1 cellular context compared by ENCODE assay signal in the genomic region with DNA sequence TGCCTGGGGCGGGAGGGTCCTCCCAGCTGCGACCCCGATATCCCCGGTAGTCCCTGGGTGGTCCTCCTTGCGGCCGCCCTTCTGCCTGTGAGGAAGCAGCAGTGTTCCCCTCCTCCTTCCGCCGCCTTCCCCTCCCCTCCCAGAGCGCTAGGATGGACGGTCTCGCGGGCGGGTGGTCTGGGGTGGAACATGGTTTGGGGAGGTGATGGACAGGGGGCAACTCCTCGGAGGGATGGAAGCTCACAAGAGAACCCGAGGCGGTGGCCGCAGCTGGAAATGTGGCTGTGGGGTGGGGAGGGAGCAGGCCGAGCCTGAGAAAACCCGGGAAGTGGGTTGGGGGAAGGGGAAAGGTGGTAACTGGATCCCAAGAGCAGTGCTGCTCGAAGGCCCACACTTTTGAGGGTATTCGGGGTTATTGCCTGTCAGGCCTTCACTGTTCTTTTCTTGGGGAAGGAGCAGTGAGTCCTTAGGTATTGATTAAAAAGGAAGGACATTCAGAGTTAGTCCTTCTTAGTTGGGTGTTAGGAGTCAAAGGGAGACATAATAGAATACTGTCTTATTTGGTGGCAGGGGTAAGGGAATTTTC.
TF ChIP-seq lines count a peak whose summit lies in the region.

No MANE protein-coding gene starts in this region.

TF ChIP-seq in HepG2, 621 proteins besides CTCF, POLR2A, EP300 and RAD21 (continued from another document and continues in another):
- TF ChIP-seq, protein P1, sequence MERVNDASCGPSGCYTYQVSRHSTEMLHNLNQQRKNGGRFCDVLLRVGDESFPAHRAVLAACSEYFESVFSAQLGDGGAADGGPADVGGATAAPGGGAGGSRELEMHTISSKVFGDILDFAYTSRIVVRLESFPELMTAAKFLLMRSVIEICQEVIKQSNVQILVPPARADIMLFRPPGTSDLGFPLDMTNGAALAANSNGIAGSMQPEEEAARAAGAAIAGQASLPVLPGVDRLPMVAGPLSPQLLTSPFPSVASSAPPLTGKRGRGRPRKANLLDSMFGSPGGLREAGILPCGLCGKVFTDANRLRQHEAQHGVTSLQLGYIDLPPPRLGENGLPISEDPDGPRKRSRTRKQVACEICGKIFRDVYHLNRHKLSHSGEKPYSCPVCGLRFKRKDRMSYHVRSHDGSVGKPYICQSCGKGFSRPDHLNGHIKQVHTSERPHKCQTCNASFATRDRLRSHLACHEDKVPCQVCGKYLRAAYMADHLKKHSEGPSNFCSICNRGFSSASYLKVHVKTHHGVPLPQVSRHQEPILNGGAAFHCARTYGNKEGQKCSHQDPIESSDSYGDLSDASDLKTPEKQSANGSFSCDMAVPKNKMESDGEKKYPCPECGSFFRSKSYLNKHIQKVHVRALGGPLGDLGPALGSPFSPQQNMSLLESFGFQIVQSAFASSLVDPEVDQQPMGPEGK (CRISPR knock-in tag; IDR thresholded peaks at IDR 0.05), result no peak
- TF ChIP-seq RARA (CRISPR knock-in tag; IDR thresholded peaks at IDR 0.05), result no peak
- TF ChIP-seq, protein P2, sequence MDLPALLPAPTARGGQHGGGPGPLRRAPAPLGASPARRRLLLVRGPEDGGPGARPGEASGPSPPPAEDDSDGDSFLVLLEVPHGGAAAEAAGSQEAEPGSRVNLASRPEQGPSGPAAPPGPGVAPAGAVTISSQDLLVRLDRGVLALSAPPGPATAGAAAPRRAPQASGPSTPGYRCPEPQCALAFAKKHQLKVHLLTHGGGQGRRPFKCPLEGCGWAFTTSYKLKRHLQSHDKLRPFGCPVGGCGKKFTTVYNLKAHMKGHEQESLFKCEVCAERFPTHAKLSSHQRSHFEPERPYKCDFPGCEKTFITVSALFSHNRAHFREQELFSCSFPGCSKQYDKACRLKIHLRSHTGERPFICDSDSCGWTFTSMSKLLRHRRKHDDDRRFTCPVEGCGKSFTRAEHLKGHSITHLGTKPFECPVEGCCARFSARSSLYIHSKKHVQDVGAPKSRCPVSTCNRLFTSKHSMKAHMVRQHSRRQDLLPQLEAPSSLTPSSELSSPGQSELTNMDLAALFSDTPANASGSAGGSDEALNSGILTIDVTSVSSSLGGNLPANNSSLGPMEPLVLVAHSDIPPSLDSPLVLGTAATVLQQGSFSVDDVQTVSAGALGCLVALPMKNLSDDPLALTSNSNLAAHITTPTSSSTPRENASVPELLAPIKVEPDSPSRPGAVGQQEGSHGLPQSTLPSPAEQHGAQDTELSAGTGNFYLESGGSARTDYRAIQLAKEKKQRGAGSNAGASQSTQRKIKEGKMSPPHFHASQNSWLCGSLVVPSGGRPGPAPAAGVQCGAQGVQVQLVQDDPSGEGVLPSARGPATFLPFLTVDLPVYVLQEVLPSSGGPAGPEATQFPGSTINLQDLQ (CRISPR knock-in tag; IDR thresholded peaks at IDR 0.05), result no peak
- TF ChIP-seq HOXA5 (CRISPR knock-in tag; IDR thresholded peaks at IDR 0.05), result no peak
- no peak for TF ChIP-seq MATR3 (CRISPR knock-in tag; IDR thresholded peaks at IDR 0.05)
- TF ChIP-seq ZNF672 (CRISPR knock-in tag; IDR thresholded peaks at IDR 0.05), result 0 out of 2 replicates have a peak, but pooled peaks have one; percentile 10
- no peak for TF ChIP-seq U2AF1 (optimal IDR thresholded peaks at IDR 0.05; ENCODE audit: low read depth, low read length)
- TF ChIP-seq KAT2B (IDR thresholded peaks at IDR 0.05; ENCODE audit: borderline replicate concordance, low read depth, low read length), result no peak
- TF ChIP-seq, protein P3, sequence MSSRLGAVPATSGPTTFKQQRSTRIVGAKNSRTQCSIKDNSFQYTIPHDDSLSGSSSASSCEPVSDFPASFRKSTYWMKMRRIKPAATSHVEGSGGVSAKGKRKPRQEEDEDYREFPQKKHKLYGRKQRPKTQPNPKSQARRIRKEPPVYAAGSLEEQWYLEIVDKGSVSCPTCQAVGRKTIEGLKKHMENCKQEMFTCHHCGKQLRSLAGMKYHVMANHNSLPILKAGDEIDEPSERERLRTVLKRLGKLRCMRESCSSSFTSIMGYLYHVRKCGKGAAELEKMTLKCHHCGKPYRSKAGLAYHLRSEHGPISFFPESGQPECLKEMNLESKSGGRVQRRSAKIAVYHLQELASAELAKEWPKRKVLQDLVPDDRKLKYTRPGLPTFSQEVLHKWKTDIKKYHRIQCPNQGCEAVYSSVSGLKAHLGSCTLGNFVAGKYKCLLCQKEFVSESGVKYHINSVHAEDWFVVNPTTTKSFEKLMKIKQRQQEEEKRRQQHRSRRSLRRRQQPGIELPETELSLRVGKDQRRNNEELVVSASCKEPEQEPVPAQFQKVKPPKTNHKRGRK (CRISPR knock-in tag; IDR thresholded peaks at IDR 0.05), result no peak
- no peak for TF ChIP-seq ZNF350 (CRISPR knock-in tag; IDR thresholded peaks at IDR 0.05; ENCODE audit: borderline replicate concordance, low read depth)
- TF ChIP-seq, protein P4, sequence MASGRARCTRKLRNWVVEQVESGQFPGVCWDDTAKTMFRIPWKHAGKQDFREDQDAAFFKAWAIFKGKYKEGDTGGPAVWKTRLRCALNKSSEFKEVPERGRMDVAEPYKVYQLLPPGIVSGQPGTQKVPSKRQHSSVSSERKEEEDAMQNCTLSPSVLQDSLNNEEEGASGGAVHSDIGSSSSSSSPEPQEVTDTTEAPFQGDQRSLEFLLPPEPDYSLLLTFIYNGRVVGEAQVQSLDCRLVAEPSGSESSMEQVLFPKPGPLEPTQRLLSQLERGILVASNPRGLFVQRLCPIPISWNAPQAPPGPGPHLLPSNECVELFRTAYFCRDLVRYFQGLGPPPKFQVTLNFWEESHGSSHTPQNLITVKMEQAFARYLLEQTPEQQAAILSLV (CRISPR knock-in tag; IDR thresholded peaks at IDR 0.05; ENCODE audit: borderline replicate concordance), result no peak
- TF ChIP-seq ZSCAN12 (CRISPR knock-in tag; IDR thresholded peaks at IDR 0.05), result no peak
- no peak for TF ChIP-seq SPEN (CRISPR knock-in tag; IDR thresholded peaks at IDR 0.05; ENCODE audit: low read depth)
- no peak for TF ChIP-seq KMT2B (CRISPR knock-in tag; IDR thresholded peaks at IDR 0.05)
- TF ChIP-seq, protein P5, sequence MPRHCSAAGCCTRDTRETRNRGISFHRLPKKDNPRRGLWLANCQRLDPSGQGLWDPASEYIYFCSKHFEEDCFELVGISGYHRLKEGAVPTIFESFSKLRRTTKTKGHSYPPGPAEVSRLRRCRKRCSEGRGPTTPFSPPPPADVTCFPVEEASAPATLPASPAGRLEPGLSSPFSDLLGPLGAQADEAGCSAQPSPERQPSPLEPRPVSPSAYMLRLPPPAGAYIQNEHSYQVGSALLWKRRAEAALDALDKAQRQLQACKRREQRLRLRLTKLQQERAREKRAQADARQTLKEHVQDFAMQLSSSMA (CRISPR knock-in tag; IDR thresholded peaks at IDR 0.05), result no peak
- no peak for TF ChIP-seq IRX3 (CRISPR knock-in tag; IDR thresholded peaks at IDR 0.05; ENCODE audit: borderline replicate concordance, low read depth)
- no peak; the same call in 1 of the 2 replicates for TF ChIP-seq KAT7 (CRISPR knock-in tag; IDR thresholded peaks at IDR 0.05; ENCODE audit: borderline replicate concordance)
- no peak for TF ChIP-seq ONECUT2 (CRISPR knock-in tag; IDR thresholded peaks at IDR 0.05)
- TF ChIP-seq, protein P6, sequence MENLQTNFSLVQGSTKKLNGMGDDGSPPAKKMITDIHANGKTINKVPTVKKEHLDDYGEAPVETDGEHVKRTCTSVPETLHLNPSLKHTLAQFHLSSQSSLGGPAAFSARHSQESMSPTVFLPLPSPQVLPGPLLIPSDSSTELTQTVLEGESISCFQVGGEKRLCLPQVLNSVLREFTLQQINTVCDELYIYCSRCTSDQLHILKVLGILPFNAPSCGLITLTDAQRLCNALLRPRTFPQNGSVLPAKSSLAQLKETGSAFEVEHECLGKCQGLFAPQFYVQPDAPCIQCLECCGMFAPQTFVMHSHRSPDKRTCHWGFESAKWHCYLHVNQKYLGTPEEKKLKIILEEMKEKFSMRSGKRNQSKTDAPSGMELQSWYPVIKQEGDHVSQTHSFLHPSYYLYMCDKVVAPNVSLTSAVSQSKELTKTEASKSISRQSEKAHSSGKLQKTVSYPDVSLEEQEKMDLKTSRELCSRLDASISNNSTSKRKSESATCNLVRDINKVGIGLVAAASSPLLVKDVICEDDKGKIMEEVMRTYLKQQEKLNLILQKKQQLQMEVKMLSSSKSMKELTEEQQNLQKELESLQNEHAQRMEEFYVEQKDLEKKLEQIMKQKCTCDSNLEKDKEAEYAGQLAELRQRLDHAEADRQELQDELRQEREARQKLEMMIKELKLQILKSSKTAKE (CRISPR knock-in tag; IDR thresholded peaks at IDR 0.05; ENCODE audit: borderline replicate concordance), result no peak
- TF ChIP-seq, protein P7, sequence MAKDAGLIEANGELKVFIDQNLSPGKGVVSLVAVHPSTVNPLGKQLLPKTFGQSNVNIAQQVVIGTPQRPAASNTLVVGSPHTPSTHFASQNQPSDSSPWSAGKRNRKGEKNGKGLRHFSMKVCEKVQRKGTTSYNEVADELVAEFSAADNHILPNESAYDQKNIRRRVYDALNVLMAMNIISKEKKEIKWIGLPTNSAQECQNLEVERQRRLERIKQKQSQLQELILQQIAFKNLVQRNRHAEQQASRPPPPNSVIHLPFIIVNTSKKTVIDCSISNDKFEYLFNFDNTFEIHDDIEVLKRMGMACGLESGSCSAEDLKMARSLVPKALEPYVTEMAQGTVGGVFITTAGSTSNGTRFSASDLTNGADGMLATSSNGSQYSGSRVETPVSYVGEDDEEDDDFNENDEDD (CRISPR knock-in tag; IDR thresholded peaks at IDR 0.05; ENCODE audit: borderline replicate concordance), result peak; percentile 16; the same call in 1 of the 2 replicates
- TF ChIP-seq ZNF776 (CRISPR knock-in tag; IDR thresholded peaks at IDR 0.05), result no peak
- TF ChIP-seq, protein P8, sequence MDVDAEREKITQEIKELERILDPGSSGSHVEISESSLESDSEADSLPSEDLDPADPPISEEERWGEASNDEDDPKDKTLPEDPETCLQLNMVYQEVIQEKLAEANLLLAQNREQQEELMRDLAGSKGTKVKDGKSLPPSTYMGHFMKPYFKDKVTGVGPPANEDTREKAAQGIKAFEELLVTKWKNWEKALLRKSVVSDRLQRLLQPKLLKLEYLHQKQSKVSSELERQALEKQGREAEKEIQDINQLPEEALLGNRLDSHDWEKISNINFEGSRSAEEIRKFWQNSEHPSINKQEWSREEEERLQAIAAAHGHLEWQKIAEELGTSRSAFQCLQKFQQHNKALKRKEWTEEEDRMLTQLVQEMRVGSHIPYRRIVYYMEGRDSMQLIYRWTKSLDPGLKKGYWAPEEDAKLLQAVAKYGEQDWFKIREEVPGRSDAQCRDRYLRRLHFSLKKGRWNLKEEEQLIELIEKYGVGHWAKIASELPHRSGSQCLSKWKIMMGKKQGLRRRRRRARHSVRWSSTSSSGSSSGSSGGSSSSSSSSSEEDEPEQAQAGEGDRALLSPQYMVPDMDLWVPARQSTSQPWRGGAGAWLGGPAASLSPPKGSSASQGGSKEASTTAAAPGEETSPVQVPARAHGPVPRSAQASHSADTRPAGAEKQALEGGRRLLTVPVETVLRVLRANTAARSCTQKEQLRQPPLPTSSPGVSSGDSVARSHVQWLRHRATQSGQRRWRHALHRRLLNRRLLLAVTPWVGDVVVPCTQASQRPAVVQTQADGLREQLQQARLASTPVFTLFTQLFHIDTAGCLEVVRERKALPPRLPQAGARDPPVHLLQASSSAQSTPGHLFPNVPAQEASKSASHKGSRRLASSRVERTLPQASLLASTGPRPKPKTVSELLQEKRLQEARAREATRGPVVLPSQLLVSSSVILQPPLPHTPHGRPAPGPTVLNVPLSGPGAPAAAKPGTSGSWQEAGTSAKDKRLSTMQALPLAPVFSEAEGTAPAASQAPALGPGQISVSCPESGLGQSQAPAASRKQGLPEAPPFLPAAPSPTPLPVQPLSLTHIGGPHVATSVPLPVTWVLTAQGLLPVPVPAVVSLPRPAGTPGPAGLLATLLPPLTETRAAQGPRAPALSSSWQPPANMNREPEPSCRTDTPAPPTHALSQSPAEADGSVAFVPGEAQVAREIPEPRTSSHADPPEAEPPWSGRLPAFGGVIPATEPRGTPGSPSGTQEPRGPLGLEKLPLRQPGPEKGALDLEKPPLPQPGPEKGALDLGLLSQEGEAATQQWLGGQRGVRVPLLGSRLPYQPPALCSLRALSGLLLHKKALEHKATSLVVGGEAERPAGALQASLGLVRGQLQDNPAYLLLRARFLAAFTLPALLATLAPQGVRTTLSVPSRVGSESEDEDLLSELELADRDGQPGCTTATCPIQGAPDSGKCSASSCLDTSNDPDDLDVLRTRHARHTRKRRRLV (CRISPR knock-in tag; IDR thresholded peaks at IDR 0.05), result no peak
- TF ChIP-seq, protein P9, sequence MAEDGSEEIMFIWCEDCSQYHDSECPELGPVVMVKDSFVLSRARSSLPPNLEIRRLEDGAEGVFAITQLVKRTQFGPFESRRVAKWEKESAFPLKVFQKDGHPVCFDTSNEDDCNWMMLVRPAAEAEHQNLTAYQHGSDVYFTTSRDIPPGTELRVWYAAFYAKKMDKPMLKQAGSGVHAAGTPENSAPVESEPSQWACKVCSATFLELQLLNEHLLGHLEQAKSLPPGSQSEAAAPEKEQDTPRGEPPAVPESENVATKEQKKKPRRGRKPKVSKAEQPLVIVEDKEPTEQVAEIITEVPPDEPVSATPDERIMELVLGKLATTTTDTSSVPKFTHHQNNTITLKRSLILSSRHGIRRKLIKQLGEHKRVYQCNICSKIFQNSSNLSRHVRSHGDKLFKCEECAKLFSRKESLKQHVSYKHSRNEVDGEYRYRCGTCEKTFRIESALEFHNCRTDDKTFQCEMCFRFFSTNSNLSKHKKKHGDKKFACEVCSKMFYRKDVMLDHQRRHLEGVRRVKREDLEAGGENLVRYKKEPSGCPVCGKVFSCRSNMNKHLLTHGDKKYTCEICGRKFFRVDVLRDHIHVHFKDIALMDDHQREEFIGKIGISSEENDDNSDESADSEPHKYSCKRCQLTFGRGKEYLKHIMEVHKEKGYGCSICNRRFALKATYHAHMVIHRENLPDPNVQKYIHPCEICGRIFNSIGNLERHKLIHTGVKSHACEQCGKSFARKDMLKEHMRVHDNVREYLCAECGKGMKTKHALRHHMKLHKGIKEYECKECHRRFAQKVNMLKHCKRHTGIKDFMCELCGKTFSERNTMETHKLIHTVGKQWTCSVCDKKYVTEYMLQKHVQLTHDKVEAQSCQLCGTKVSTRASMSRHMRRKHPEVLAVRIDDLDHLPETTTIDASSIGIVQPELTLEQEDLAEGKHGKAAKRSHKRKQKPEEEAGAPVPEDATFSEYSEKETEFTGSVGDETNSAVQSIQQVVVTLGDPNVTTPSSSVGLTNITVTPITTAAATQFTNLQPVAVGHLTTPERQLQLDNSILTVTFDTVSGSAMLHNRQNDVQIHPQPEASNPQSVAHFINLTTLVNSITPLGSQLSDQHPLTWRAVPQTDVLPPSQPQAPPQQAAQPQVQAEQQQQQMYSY (CRISPR knock-in tag; IDR thresholded peaks at IDR 0.05), result peak; percentile 55
- no peak for TF ChIP-seq ZSCAN25 (CRISPR knock-in tag; IDR thresholded peaks at IDR 0.05)
- TF ChIP-seq HNRNPH1 (optimal IDR thresholded peaks at IDR 0.05; ENCODE audit: low read depth, low read length), result no peak
- TF ChIP-seq ZNF652 (CRISPR knock-in tag; IDR thresholded peaks at IDR 0.05; ENCODE audit: borderline replicate concordance, low read depth), result no peak
- TF ChIP-seq ZFP41 (CRISPR knock-in tag; IDR thresholded peaks at IDR 0.05; ENCODE audit: borderline replicate concordance), result no peak
